Comparison of ENCODE assay signal across 1 cellular context in genomic region chr4:147590249-147590920, GRCh38.
TF ChIP-seq lines count a peak whose summit lies in the region.

No MANE protein-coding gene starts in this region.

TF ChIP-seq in K562, 482 proteins besides CTCF, POLR2A, EP300 and RAD21 (continued from another document):
- TF ChIP-seq REST (CRISPR knock-in tag; IDR thresholded peaks at IDR 0.05; ENCODE audit: low read depth) (no peak), FOS (IDR thresholded peaks at IDR 0.05; ENCODE audit: extremely low read depth, insufficient read length) (no peak), ZNF740 (CRISPR knock-in tag; IDR thresholded peaks at IDR 0.05) (no peak), ZNF740 (tag; IDR thresholded peaks at IDR 0.05) (no peak), MED1 (CRISPR knock-in tag; IDR thresholded peaks at IDR 0.05; ENCODE audit: borderline replicate concordance) (no peak), DEAF1 (CRISPR knock-in tag; IDR thresholded peaks at IDR 0.05) (peak; percentile 66; the same call in 1 of the 2 replicates), PCBP2 (IDR thresholded peaks at IDR 0.05; ENCODE audit: low read depth, low read length, poor library complexity, severe bottlenecking) (no peak), FOXK2 (conservative IDR thresholded peaks at IDR 0.05 in 1 of 2, IDR thresholded peaks at IDR 0.05 in 1 of 2; ENCODE audit: low read depth in 2 of 2) (peak in 1 of 2 experiments; percentile 37; a peak in 1 of 4 replicates), SP1 (CRISPR knock-in tag; IDR thresholded peaks at IDR 0.05) (no peak), ZNF780A (CRISPR knock-in tag; IDR thresholded peaks at IDR 0.05) (no peak), ZNF408 (CRISPR knock-in tag; IDR thresholded peaks at IDR 0.05; ENCODE audit: low read depth) (no peak), E2F5 (CRISPR knock-in tag; IDR thresholded peaks at IDR 0.05) (no peak), FOXP4 (CRISPR knock-in tag; IDR thresholded peaks at IDR 0.05; ENCODE audit: borderline replicate concordance) (no peak), ZNF316 (IDR thresholded peaks at IDR 0.05) (peak; percentile 8; the same call in 1 of the 2 replicates), ZNF668 (CRISPR knock-in tag; IDR thresholded peaks at IDR 0.05) (no peak), ATF7 (IDR thresholded peaks at IDR 0.05) (no peak)
TF ChIP-seq in K562: peak in this region for 5.
